In genomic region chr16:516321-516720, GRCh38 we compare ENCODE assay signal across 14 cellular contexts. TPM values are rescaled to one million over a fixed set of nuclear protein-coding genes. Genes with fewer than 3 reads are reported as not detected.
"Had no signal": no experiment of that assay in that cellular context is flagged by ENCODE, and none has a peak within 500 bp of the region (broad histone marks: within the 10 kb centered on the region; RNA-seq: fewer than 3 reads in every experiment).

No MANE protein-coding gene starts in this region.

RNA-seq across cellular contexts. Expression of gene PRR35, which starts 43.9 kb away (rescaled TPM):
- total RNA-seq: activated B cell treated with CpG ODN at 0.5 μM for 24 hours; activated CD4-positive, alpha-beta memory T cell treated with anti-CD3 and anti-CD28 coated beads for 36 hours; activated CD4-positive, alpha-beta memory T cell treated with anti-CD3 and anti-CD28 coated beads, Interleukin-2, amount 10 ng/mL, durations not matched to agents 7 days and 5 days; activated CD4-positive, alpha-beta T cell treated with anti-CD3 and anti-CD28 coated beads for 36 hours; activated CD4-positive, alpha-beta T cell treated with anti-CD3 and anti-CD28 coated beads, Interleukin-2, amount 10 ng/mL, durations not matched to agents 24 days and 14 days; activated CD4-positive, alpha-beta T cell treated with anti-CD3 and anti-CD28 coated beads, Interleukin-2, amount 10 ng/mL, durations not matched to agents 7 days and 5 days; activated CD8-positive, alpha-beta memory T cell treated with anti-CD3 and anti-CD28 coated beads for 36 hours; activated CD8-positive, alpha-beta memory T cell treated with anti-CD3 and anti-CD28 coated beads, Interleukin-2, amount 10 ng/mL, durations not matched to agents 7 days and 5 days; activated CD8-positive, alpha-beta T cell treated with anti-CD3 and anti-CD28 coated beads for 36 hours; activated CD8-positive, alpha-beta T cell treated with anti-CD3 and anti-CD28 coated beads, Interleukin-2, amount 10 ng/mL, durations not matched to agents 7 days and 5 days; T-cell; T-helper 1 cell treated with Interleukin-12 subunit alpha and Interleukin-12 subunit beta and Interleukin-4 antibody, amounts not matched to agents 30 ng/mL and 1 ng/mL, for 36 hours; T-helper 17 cell; T-helper 2 cell treated with Interferon-gamma antibody and Interleukin-4, amounts not matched to agents 100 ng/mL and 5 ng/mL, for 36 hours had no signal
